Comparison of ENCODE assay signal across 8 cellular contexts in the genomic region with DNA sequence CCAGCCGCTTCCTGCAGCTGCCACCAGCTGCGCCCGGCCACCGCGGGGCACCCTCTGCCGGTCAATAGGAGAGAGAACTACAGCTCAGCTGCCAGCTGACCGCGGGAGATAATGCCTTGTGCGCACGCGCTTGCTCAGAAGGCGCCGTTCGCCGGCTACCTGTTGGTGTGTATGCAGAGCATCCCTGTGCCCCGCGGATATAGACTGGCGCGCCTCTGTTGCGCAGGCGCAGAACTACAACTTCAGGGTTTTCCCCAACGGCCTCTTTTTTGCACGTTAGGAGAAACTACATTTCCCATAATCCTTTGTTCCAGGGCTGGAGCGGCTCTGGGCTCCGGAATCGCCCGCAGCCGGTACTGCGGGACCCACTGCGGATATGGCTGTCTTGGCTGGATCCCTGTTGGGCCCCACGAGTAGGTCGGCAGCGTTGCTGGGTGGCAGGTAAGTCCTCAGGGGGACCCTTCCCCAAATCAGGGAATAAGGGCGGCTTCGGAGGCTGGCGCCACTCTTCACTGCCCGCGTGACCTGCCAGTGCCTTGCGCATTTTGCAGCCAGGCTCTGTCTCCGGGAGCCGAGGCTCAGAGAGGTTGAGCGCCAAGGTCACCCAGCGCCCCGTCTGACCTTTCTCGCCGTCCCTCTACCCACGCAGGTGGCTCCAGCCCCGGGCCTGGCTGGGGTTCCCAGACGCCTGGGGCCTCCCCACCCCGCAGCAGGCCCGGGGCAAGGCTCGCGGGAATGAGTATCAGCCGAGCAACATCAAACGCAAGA. TPM values are rescaled to one million over a fixed set of nuclear protein-coding genes. Genes with fewer than 3 reads are reported as not detected.
DNase-seq lines count a peak whose midpoint lies in the region; ATAC-seq and TF ChIP-seq lines count a peak whose summit lies in the region.

TSS of gene MRPL34 (plus strand) at position 356 of the 768 bp plus-strand sequence. CDS start at position 377, 21 bp downstream.

- no peaks in the 10 kb centered on the region for H3K9me3 ChIP-seq in upper lobe of left lung

- peak in 3 of 4 donors; percentile 46 to 77 (median 74) for TF ChIP-seq POLR2A in upper lobe of left lung (IDR thresholded peaks at IDR 0.05)

- WGBS in adipose tissue, 3 donors = 0% methylated on average over 55 of the region's 55 CpGs
- 0 to 1% methylated on average over 4 to 33 of the region's 55 CpGs for WGBS in upper lobe of left lung, 2 donors

- DNase-seq in NCI-H1417 treated with DMSO at 0.1 percent for 48 hours (lab: John Stamatoyannopoulos, UW) = peak; percentile 98
- DNase-seq in T follicular helper cell (ENCODE audit: low read depth) = peak; percentile 90
- peak; percentile 97 for DNase-seq in cardiac septum (ENCODE audit: low spot score)
- peak; percentile 98 for DNase-seq in pons (ENCODE audit: low spot score)
- DNase-seq in upper lobe of left lung = peak; percentile 97 to 99

- no peaks in the 10 kb centered on the region for H3K27me3 ChIP-seq in upper lobe of left lung

- peak; percentile 77 for TF ChIP-seq CTCF in GM12873 (IDR thresholded peaks at IDR 0.05; ENCODE audit: insufficient read depth, low read depth, low read length, missing control alignments)
- TF ChIP-seq CTCF in upper lobe of left lung (IDR thresholded peaks at IDR 0.05) = peak; percentile 77 to 98 (median 94)

- TF ChIP-seq EP300 in upper lobe of left lung (IDR thresholded peaks at IDR 0.05) = no peak

- H3K4me1 ChIP-seq in upper lobe of left lung = peaks cover 40 to 76% (median 55%) of the 10 kb centered on the region in 4 donors

- peak within 1 kb of the TSS; percentile 76 to 88 (median 82) for H3K4me3 ChIP-seq in upper lobe of left lung

- peaks cover 0 to 4% (median 1%) of the 10 kb centered on the region in 4 donors for H3K36me3 ChIP-seq in upper lobe of left lung

- ATAC-seq in HG02763 (IDR thresholded peaks at IDR 0.05; ENCODE audit: unreplicated experiment) (peak; percentile 60), upper lobe of left lung (ENCODE audit: low FRiP score in 2 of 2) (peak; percentile 74 to 92)

- H3K27ac ChIP-seq in adipose tissue (ENCODE audit: low read depth, low read length) = no peak within 1 kb of the TSS
- H3K27ac ChIP-seq in upper lobe of left lung = peak within 1 kb of the TSS; percentile 87 to 96 (median 89)

- intact Hi-C loops in cardiac septum (cut with DNase I) = no loop called here

RNA-seq across cellular contexts. Expression of gene MRPL34, which starts in this region (rescaled TPM):
- 100 to 1,000 TPM in 2 of 3 donors, 10 to 100 TPM in 1; 97.5 to 156 (median 101) TPM for polyA plus RNA-seq in adipose tissue
- total RNA-seq in cardiac septum (136 TPM), upper lobe of left lung (100 to 1,000 TPM in 5 of 6 donors, 10 to 100 TPM in 1; 98.3 to 176 (median 122) TPM)
